Comparison of ENCODE assay signal across 16 cellular contexts in genomic region chr20:35008411-35009342, GRCh38. TPM values are rescaled to one million over a fixed set of nuclear protein-coding genes. Genes with fewer than 3 reads are reported as not detected.
DNase-seq lines count a peak whose midpoint lies in the region; ATAC-seq and TF ChIP-seq lines count a peak whose summit lies in the region.
"Had no signal": no experiment of that assay in that cellular context is flagged by ENCODE, and none has a peak within 500 bp of the region (broad histone marks: within the 10 kb centered on the region; RNA-seq: fewer than 3 reads in every experiment).

No MANE protein-coding gene starts in this region.

- 77 to 84% (median 79%) methylated on average over 13 to 14 of the region's 14 CpGs for WGBS in spleen, 5 donors

- TF ChIP-seq POLR2A in spleen (IDR thresholded peaks at IDR 0.05) = no peak

- DNase-seq in D341Med (ENCODE audit: low spot score) (peak; percentile 14), left lobe of liver (ENCODE audit: low spot score) (peak; percentile 92), spleen (peak; percentile 83), OCI-LY7 (ENCODE audit: low spot score) (no peak), NCI-H2029 (lab: John Stamatoyannopoulos, UW) (no peak)
- no peak for DNase-seq in effector memory CD8-positive, alpha-beta T cell
- DNase-seq: activated CD8-positive, alpha-beta T cell treated with anti-CD3 and anti-CD28 coated beads for 36 hours; activated naive CD4-positive, alpha-beta T cell treated with anti-CD3 and anti-CD28 coated beads, Interleukin-2, amount 50 U/mL, for 16 hours; colonic mucosa; glutamatergic neuron; NCI-H146; NCI-H526 had no signal

- POLR2A ChIA-PET in OCI-LY7 (lab: Charles Lee) = interaction anchor here (0.6 kb wide), 1 partner anchor 82 kb away, joined by 3 read pairs; no protein-coding TSS in a partner anchor

- H2AFZ ChIP-seq in OCI-LY7 (ENCODE audit: low read length) = no peak overlapping the region

- H3K27me3 ChIP-seq in spleen (replicated peaks in 1 of 7) = no peaks in the 10 kb centered on the region
- H3K27me3 ChIP-seq: colonic mucosa had no signal

- H3K36me3 ChIP-seq in spleen = peaks cover 3 to 100% (median 99%) of the 10 kb centered on the region in 6 donors
- H3K36me3 ChIP-seq in OCI-LY7 (ENCODE audit: insufficient read depth, low read length) = peaks cover 92% of the 10 kb centered on the region

- H4K20me1 ChIP-seq in OCI-LY7 (ENCODE audit: insufficient read depth, low read length) = no peaks in the 10 kb centered on the region

- H3K27ac Mint-ChIP-seq in effector memory CD8-positive, alpha-beta T cell = peak overlapping the region; percentile 62 to 83
- H3K27ac Mint-ChIP-seq: activated CD8-positive, alpha-beta T cell treated with anti-CD3 and anti-CD28 coated beads for 36 hours had no signal

- CTCF ChIA-PET in OCI-LY7 (lab: Charles Lee; ENCODE audit: unreplicated experiment) = no interaction called here

- peaks cover 0 to 4% of the 10 kb centered on the region in 2 donors for H3K4me1 Mint-ChIP-seq in effector memory CD8-positive, alpha-beta T cell (ENCODE audit: low read depth in 2 of 2)

- H3K4me3 ChIP-seq in spleen (no peak overlapping the region), OCI-LY7 (ENCODE audit: low read depth, low read length, poor library complexity, severe bottlenecking) (no peak overlapping the region)
- H3K4me3 ChIP-seq: colonic mucosa, K562 had no signal

- no peaks in the 10 kb centered on the region for H3K9me2 ChIP-seq in OCI-LY7 (ENCODE audit: insufficient read depth, low read length)

- H3K27me3 Mint-ChIP-seq in effector memory CD8-positive, alpha-beta T cell = no peaks in the 10 kb centered on the region
- H3K27me3 Mint-ChIP-seq: activated CD8-positive, alpha-beta T cell treated with anti-CD3 and anti-CD28 coated beads for 36 hours had no signal

- H3K4me1 ChIP-seq in spleen = peaks cover 16 to 55% (median 43%) of the 10 kb centered on the region in 6 donors
- H3K4me1 ChIP-seq in OCI-LY7 (ENCODE audit: insufficient read depth, low read length, poor library complexity, severe bottlenecking) = no peaks in the 10 kb centered on the region
- H3K4me1 ChIP-seq: colonic mucosa had no signal

- H3K9me3 Mint-ChIP-seq in effector memory CD8-positive, alpha-beta T cell = no peaks in the 10 kb centered on the region
- H3K9me3 Mint-ChIP-seq: activated CD8-positive, alpha-beta T cell treated with anti-CD3 and anti-CD28 coated beads for 36 hours had no signal

- H3K36me3 Mint-ChIP-seq in effector memory CD8-positive, alpha-beta T cell (ENCODE audit: insufficient read depth) = peaks cover 76% of the 10 kb centered on the region

- H3K79me2 ChIP-seq in OCI-LY7 (ENCODE audit: insufficient read depth, low read depth, low read length) = no peaks in the 10 kb centered on the region

- no peak for TF ChIP-seq CTCF in spleen (IDR thresholded peaks at IDR 0.05 in 8 of 11, conservative IDR thresholded peaks at IDR 0.05 in 3 of 11)
- TF ChIP-seq CTCF in OCI-LY7 (conservative IDR thresholded peaks at IDR 0.05; ENCODE audit: low read length) = no peak

- no peak overlapping the region for H3K4me2 ChIP-seq in OCI-LY7 (ENCODE audit: low read length)

- H3K9me3 ChIP-seq in spleen (no peaks in the 10 kb centered on the region), OCI-LY7 (ENCODE audit: low read length) (no peaks in the 10 kb centered on the region)
- H3K9me3 ChIP-seq: colonic mucosa had no signal

- no TSS peak for BruUV-seq in OCI-LY7 (replicated peaks; lab: Mats Ljungman, UMichigan)

- H3K4me3 Mint-ChIP-seq in effector memory CD8-positive, alpha-beta T cell = no peak overlapping the region
- H3K4me3 Mint-ChIP-seq: activated CD8-positive, alpha-beta T cell treated with anti-CD3 and anti-CD28 coated beads for 36 hours had no signal

- no peak for ATAC-seq in effector memory CD8-positive, alpha-beta T cell (replicated peaks)
- peak; percentile 79 for ATAC-seq in left lobe of liver
- no peak for ATAC-seq in HG03521 (IDR thresholded peaks at IDR 0.05; ENCODE audit: unreplicated experiment)
- ATAC-seq in HG03159 (IDR thresholded peaks at IDR 0.05; ENCODE audit: unreplicated experiment) = no peak
- ATAC-seq: activated CD8-positive, alpha-beta T cell treated with anti-CD3 and anti-CD28 coated beads for 36 hours; K562 had no signal

- H3K27ac ChIP-seq in spleen (peak overlapping the region in 5 of 8 donors; percentile 2 to 74 (median 50)), OCI-LY7 (ENCODE audit: low read depth, low read length, poor library complexity, severe bottlenecking) (no peak overlapping the region)
- H3K27ac ChIP-seq: C4-2B, colonic mucosa had no signal

- intact Hi-C loops in spleen (cut with DNase I; ENCODE audit: low total_unique reads) (no loop called here), OCI-LY7 (cut with micrococcal nuclease; ENCODE audit: unreplicated experiment) (no loop called here)

RNA-seq across cellular contexts. Expression of gene MYH7B, which starts 53.0 kb away (rescaled TPM):
- total RNA-seq in left lobe of liver = 0.45 TPM
- 1 to 10 TPM in 3 of 7 donors, under 1 TPM in 4; 0.09 to 1.7 (median 0.60) TPM for total RNA-seq in spleen
- polyA plus RNA-seq in spleen = under 1 TPM; 0.72 to 0.83 (median 0.77) TPM
- 0.08 and 0.79 TPM in 2 replicates for total RNA-seq in OCI-LY7 (2014; rRNA removed; shearing (Covaris generic))
- 0.63 and 0.70 TPM in 2 replicates for total RNA-seq in OCI-LY7 (2022)

RNA-seq across cellular contexts. Expression of gene GSS, which starts 53.1 kb away (rescaled TPM):
- total RNA-seq in left lobe of liver (29.2 TPM), spleen (10 to 100 TPM; 23.8 to 46.1 (median 31.8) TPM), OCI-LY7 (2022) (78.7 and 103 TPM in 2 replicates)
- 10 to 100 TPM; 19.8 to 40.0 (median 39.0) TPM for polyA plus RNA-seq in spleen
- total RNA-seq in OCI-LY7 (2014; rRNA removed; shearing (Covaris generic)) = 91.4 and 105 TPM in 2 replicates

Comparison
In these comparisons a context has a peak if more than half of its experiments do, and no peak if none do; other contexts are left out.
1. DNase-seq: peak in D341Med (single experiment), left lobe of liver (single experiment) and spleen (single experiment); none in effector memory CD8-positive, alpha-beta T cell (0 of 3), OCI-LY7 (single experiment) and NCI-H2029 (single experiment).